1 cellular context compared by ENCODE assay signal in the genomic region with DNA sequence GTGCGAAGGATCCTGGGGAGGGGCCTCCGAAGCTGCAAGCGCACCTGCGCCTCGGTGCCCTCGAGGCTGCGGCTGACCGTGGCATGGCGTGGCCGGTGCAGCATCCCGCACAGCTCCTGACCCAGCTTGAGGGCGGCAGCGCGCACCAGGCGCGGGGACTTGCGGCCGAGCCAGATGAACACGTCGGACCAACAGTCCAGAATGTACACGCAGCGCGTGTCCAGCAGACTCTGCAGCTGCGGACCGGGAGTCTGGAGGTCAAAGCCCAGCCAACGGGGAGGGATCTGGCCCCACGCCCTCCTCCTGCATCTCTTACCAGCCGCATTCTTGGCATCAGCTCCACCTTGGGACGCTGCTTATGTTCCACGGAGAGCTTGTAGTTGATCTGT.
TF ChIP-seq lines count a peak whose summit lies in the region.

No MANE protein-coding gene starts in this region.

TF ChIP-seq in endothelial cell of umbilical vein, 7 proteins besides CTCF, POLR2A, EP300 and RAD21:
- TF ChIP-seq POLR2AphosphoS5 (IDR thresholded peaks at IDR 0.05; ENCODE audit: insufficient read depth, low read depth, low read length): no peak
- TF ChIP-seq GATA2 (IDR thresholded peaks at IDR 0.05; ENCODE audit: insufficient read depth, insufficient read length, low read depth, low read length): no peak
- TF ChIP-seq, protein P1, sequence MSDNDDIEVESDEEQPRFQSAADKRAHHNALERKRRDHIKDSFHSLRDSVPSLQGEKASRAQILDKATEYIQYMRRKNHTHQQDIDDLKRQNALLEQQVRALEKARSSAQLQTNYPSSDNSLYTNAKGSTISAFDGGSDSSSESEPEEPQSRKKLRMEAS (IDR thresholded peaks at IDR 0.05; ENCODE audit: insufficient read depth, insufficient read length): no peak
- no peak for TF ChIP-seq MYC (IDR thresholded peaks at IDR 0.05; ENCODE audit: low read depth, low read length)
- no peak for TF ChIP-seq EZH2 (IDR thresholded peaks at IDR 0.05; ENCODE audit: borderline replicate concordance, low read depth, low read length, severe bottlenecking)
- TF ChIP-seq FOS (IDR thresholded peaks at IDR 0.05; ENCODE audit: borderline replicate concordance, insufficient read depth, low read length): no peak
- TF ChIP-seq JUN (IDR thresholded peaks at IDR 0.05; ENCODE audit: borderline replicate concordance, insufficient read depth, insufficient read length, low read depth): no peak
TF ChIP-seq in endothelial cell of umbilical vein: peak in this region for 0.
